1 cellular context compared by ENCODE assay signal in the genomic region with DNA sequence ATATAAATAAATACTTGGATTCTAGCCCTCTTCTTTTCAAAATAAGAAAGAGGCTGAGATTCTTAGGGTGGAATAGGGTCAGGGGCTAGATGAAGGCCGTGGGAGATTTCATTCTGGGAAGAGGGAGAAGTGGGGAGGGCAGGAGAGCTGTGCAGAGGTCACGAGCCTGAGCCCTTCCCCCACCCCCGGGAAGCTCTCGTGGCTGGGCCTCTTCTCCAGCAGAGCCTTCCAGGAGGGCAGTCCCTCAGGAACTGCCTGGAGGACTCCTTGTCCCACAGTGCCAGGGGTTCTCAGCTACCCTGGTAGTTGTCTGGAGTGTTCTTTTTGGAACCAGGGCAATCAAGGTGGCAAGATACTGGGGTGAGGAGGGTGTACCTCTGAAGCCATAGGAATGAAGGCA.
TF ChIP-seq lines count a peak whose summit lies in the region.

No MANE protein-coding gene starts in this region.

TF ChIP-seq in IMR-90, 13 proteins besides CTCF, POLR2A, EP300 and RAD21 (continued from another document):
- TF ChIP-seq SMC3 (IDR thresholded peaks at IDR 0.05; ENCODE audit: low read depth, low read length) (no peak), RFX5 (IDR thresholded peaks at IDR 0.05; ENCODE audit: low read depth, low read length) (no peak), BHLHE40 (IDR thresholded peaks at IDR 0.05; ENCODE audit: low read depth, low read length) (no peak), RCOR1 (IDR thresholded peaks at IDR 0.05; ENCODE audit: insufficient replicate concordance, low read length) (no peak), MXI1 (IDR thresholded peaks at IDR 0.05; ENCODE audit: borderline replicate concordance, low read depth, low read length) (no peak), NFE2L2 (IDR thresholded peaks at IDR 0.05; ENCODE audit: low read depth, low read length) (no peak), MAFK (IDR thresholded peaks at IDR 0.05; ENCODE audit: low read depth, low read length) (no peak), CEBPB (IDR thresholded peaks at IDR 0.05; ENCODE audit: low read depth, low read length) (no peak), MAZ (IDR thresholded peaks at IDR 0.05; ENCODE audit: borderline replicate concordance, low read depth, low read length) (no peak), CHD1 (IDR thresholded peaks at IDR 0.05; ENCODE audit: low read depth, low read length) (no peak)
- TF ChIP-seq, protein P1, sequence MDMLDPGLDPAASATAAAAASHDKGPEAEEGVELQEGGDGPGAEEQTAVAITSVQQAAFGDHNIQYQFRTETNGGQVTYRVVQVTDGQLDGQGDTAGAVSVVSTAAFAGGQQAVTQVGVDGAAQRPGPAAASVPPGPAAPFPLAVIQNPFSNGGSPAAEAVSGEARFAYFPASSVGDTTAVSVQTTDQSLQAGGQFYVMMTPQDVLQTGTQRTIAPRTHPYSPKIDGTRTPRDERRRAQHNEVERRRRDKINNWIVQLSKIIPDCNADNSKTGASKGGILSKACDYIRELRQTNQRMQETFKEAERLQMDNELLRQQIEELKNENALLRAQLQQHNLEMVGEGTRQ (IDR thresholded peaks at IDR 0.05; ENCODE audit: low read depth, low read length), result no peak
